8 cellular contexts compared by ENCODE assay signal in genomic region chr12:128817115-128818015, GRCh38. TPM values are rescaled to one million over a fixed set of nuclear protein-coding genes. Genes with fewer than 3 reads are reported as not detected.
DNase-seq lines count a peak whose midpoint lies in the region; ATAC-seq, FAIRE-seq and TF ChIP-seq lines count a peak whose summit lies in the region.

No MANE protein-coding gene starts in this region.

- peak overlapping the region; percentile 15 for H3K27ac ChIP-seq in temporal lobe (ENCODE audit: low read depth, low read length)
- no peak overlapping the region for H3K27ac ChIP-seq in CD4-positive, alpha-beta T cell (ENCODE audit: low read depth, low read length)

- no peaks in the 10 kb centered on the region for H3K27me3 ChIP-seq in CD4-positive, alpha-beta T cell (ENCODE audit: control insufficient read depth, insufficient read depth, low read length)

- H3K4me3 Mint-ChIP-seq in activated CD4-positive, alpha-beta T cell treated with anti-CD3 and anti-CD28 coated beads, Interleukin-2, amount 10 ng/mL, durations not matched to agents 7 days and 5 days, result no peak overlapping the region
- no peak overlapping the region for H3K4me3 Mint-ChIP-seq in CD4-positive, alpha-beta T cell

- CTCF ChIA-PET in activated CD4-positive, alpha-beta T cell treated with anti-CD3 and anti-CD28 coated beads, Interleukin-2, amount 10 ng/mL, durations not matched to agents 7 days and 5 days (lab: Charles Lee), result interaction anchor here (1.1 kb wide), 1 partner anchor 45 kb away, joined by 3 read pairs; no protein-coding TSS in a partner anchor
- CTCF ChIA-PET in CD4-positive, alpha-beta T cell (lab: Charles Lee), result no interaction called here

- H3K27ac Mint-ChIP-seq in activated CD4-positive, alpha-beta T cell treated with anti-CD3 and anti-CD28 coated beads, Interleukin-2, amount 10 ng/mL, durations not matched to agents 7 days and 5 days, result no peak overlapping the region
- no peak overlapping the region for H3K27ac Mint-ChIP-seq in CD4-positive, alpha-beta T cell

- H3K4me1 Mint-ChIP-seq in activated CD4-positive, alpha-beta T cell treated with anti-CD3 and anti-CD28 coated beads, Interleukin-2, amount 10 ng/mL, durations not matched to agents 7 days and 5 days, result peaks cover 63% of the 10 kb centered on the region
- peaks cover 82% of the 10 kb centered on the region for H3K4me1 Mint-ChIP-seq in CD4-positive, alpha-beta T cell (ENCODE audit: low read depth)

- intact Hi-C loops in CD4-positive, alpha-beta T cell (cut with DNase I, micrococcal nuclease), result no loop called here

- H3K9me3 ChIP-seq in CD4-positive, alpha-beta T cell (ENCODE audit: control insufficient read depth, low read length), result no peaks in the 10 kb centered on the region

- DNase-seq in D721Med (ENCODE audit: insufficient read length, low spot score) (no peak), anterior cingulate cortex (lab: John Stamatoyannopoulos, UW) (peak in 32 of 58 donors; percentile 14 to 72 (median 38)), islet precursor cell (peak; percentile 77)
- no peak for DNase-seq in activated CD4-positive, alpha-beta T cell treated with anti-CD3 and anti-CD28 coated beads, Interleukin-2, amount 10 ng/mL, durations not matched to agents 7 days and 5 days
- DNase-seq in CD4-positive, alpha-beta T cell, result no peak

- no peak for TF ChIP-seq CTCF in D721Med (IDR thresholded peaks at IDR 0.05; ENCODE audit: insufficient read depth, missing control alignments)
- TF ChIP-seq CTCF in CD4-positive, alpha-beta T cell (IDR thresholded peaks at IDR 0.05), result no peak

- H3K36me3 Mint-ChIP-seq in activated CD4-positive, alpha-beta T cell treated with anti-CD3 and anti-CD28 coated beads, Interleukin-2, amount 10 ng/mL, durations not matched to agents 7 days and 5 days (ENCODE audit: low read depth), result peaks cover 48% of the 10 kb centered on the region
- peaks cover 35% of the 10 kb centered on the region for H3K36me3 Mint-ChIP-seq in CD4-positive, alpha-beta T cell (ENCODE audit: low read depth)

- POLR2A ChIA-PET in activated CD4-positive, alpha-beta T cell treated with anti-CD3 and anti-CD28 coated beads, Interleukin-2, amount 10 ng/mL, durations not matched to agents 7 days and 5 days (lab: Charles Lee), result no interaction called here
- POLR2A ChIA-PET in CD4-positive, alpha-beta T cell (lab: Charles Lee), result no interaction called here

- H3K9me3 Mint-ChIP-seq in activated CD4-positive, alpha-beta T cell treated with anti-CD3 and anti-CD28 coated beads, Interleukin-2, amount 10 ng/mL, durations not matched to agents 7 days and 5 days, result no peaks in the 10 kb centered on the region
- H3K9me3 Mint-ChIP-seq in CD4-positive, alpha-beta T cell, result no peaks in the 10 kb centered on the region

- FAIRE-seq in D721Med (lab: Jason Lieb, UNC), result peak; percentile 6

- H3K27me3 Mint-ChIP-seq in activated CD4-positive, alpha-beta T cell treated with anti-CD3 and anti-CD28 coated beads, Interleukin-2, amount 10 ng/mL, durations not matched to agents 7 days and 5 days, result no peaks in the 10 kb centered on the region
- no peaks in the 10 kb centered on the region for H3K27me3 Mint-ChIP-seq in CD4-positive, alpha-beta T cell

- peak; percentile 22 for ATAC-seq in GM19455 (IDR thresholded peaks at IDR 0.05; ENCODE audit: unreplicated experiment)
- ATAC-seq in HG03469 (IDR thresholded peaks at IDR 0.05; ENCODE audit: unreplicated experiment), result peak; percentile 25
- ATAC-seq in CD4-positive, alpha-beta T cell (ENCODE audit: poor library complexity), result no peak

RNA-seq across cellular contexts. Expression of gene SLC15A4, which starts 6.4 kb away (rescaled TPM):
- 19.9 TPM for total RNA-seq in temporal lobe
- total RNA-seq in activated CD4-positive, alpha-beta T cell treated with anti-CD3 and anti-CD28 coated beads, Interleukin-2, amount 10 ng/mL, durations not matched to agents 7 days and 5 days, result 10 to 100 TPM; 24.9 to 28.4 TPM
- 10 to 100 TPM; 18.4 to 18.5 TPM for total RNA-seq in CD4-positive, alpha-beta T cell

RNA-seq across cellular contexts. Expression of gene GLT1D1, which starts 35.9 kb away (rescaled TPM):
- 9.6 TPM for total RNA-seq in temporal lobe
- total RNA-seq in activated CD4-positive, alpha-beta T cell treated with anti-CD3 and anti-CD28 coated beads, Interleukin-2, amount 10 ng/mL, durations not matched to agents 7 days and 5 days, result under 1 TPM in 1 of 2 experiments, not detected in 1; 0.10 TPM
- total RNA-seq in CD4-positive, alpha-beta T cell, result under 1 TPM; 0.19 to 0.22 TPM

Comparison
In these comparisons a context has a peak if more than half of its experiments do, and no peak if none do; other contexts are left out.
1. DNase-seq: peak in anterior cingulate cortex (32 of 58) and islet precursor cell (single experiment); none in D721Med (single experiment), activated CD4-positive, alpha-beta T cell treated with anti-CD3 and anti-CD28 coated beads, Interleukin-2, amount 10 ng/mL, durations not matched to agents 7 days and 5 days (single experiment) and CD4-positive, alpha-beta T cell (0 of 10).